Comparison of ENCODE assay signal across 9 cellular contexts in the genomic region with DNA sequence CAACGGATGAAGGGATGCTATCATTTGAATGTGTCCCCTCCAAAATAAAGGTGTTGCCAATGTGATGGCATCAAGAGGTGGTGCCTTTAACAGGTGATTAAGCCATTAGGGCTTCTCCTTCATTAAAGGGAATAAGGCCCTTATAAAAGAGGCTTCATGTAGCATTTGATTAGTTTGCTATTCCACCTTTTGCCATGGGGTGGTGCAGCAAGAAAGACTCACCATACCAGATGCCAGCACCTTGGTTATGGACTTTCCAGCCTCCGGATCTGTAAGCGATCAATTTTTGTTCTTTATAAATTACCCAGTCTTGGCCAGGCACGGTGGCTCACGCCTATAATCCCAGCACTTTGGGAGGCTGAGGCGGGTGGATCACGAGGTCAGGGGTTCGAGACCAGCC. TPM values are rescaled to one million over a fixed set of nuclear protein-coding genes. Genes with fewer than 3 reads are reported as not detected.
DNase-seq lines count a peak whose midpoint lies in the region; ATAC-seq and TF ChIP-seq lines count a peak whose summit lies in the region.
"Had no signal": no experiment of that assay in that cellular context is flagged by ENCODE, and none has a peak within 500 bp of the region (broad histone marks: within the 10 kb centered on the region; RNA-seq: fewer than 3 reads in every experiment).

No MANE protein-coding gene starts in this region.

- no peaks in the 10 kb centered on the region for H3K27me3 Mint-ChIP-seq in chondrocyte (ENCODE audit: low read depth)

- H3K4me3 Mint-ChIP-seq in chondrocyte (ENCODE audit: unreplicated experiment) = no peak overlapping the region

- TF ChIP-seq CTCF in LNCAP (IDR thresholded peaks at IDR 0.05) = peak; percentile 29; the same call in 1 of the 2 replicates
- TF ChIP-seq CTCF in chondrocyte (IDR thresholded peaks at IDR 0.05) = peak; percentile 50

- no peaks in the 10 kb centered on the region for H3K4me1 Mint-ChIP-seq in chondrocyte (ENCODE audit: low read depth)

- H3K36me3 Mint-ChIP-seq in chondrocyte (ENCODE audit: low read depth) = no peaks in the 10 kb centered on the region

- H3K27ac Mint-ChIP-seq in chondrocyte (ENCODE audit: unreplicated experiment) = no peak overlapping the region

- H3K9me3 Mint-ChIP-seq in chondrocyte (ENCODE audit: low read depth) = peaks cover 12% of the 10 kb centered on the region

- ATAC-seq in HG03565 (IDR thresholded peaks at IDR 0.05; ENCODE audit: unreplicated experiment) = no peak
- ATAC-seq in GM21825 (IDR thresholded peaks at IDR 0.05; ENCODE audit: unreplicated experiment) = no peak

- peak; percentile 4 for DNase-seq in activated CD4-positive, alpha-beta T cell treated with anti-CD3 and anti-CD28 coated beads for 48 hours
- DNase-seq in activated CD4-positive, alpha-beta T cell treated with anti-CD3 and anti-CD28 coated beads, Interleukin-2, amount 50 U/mL, for 4 hours = no peak
- no peak for DNase-seq in chondrocyte (ENCODE audit: low spot score)
- peak; percentile 53 for DNase-seq in renal cortical epithelial cell (ENCODE audit: low read depth)
- DNase-seq in NCI-H2029 (lab: John Stamatoyannopoulos, UW) = no peak
- DNase-seq: activated T-cell treated with anti-CD3 and anti-CD28 coated beads for 4 hours had no signal

RNA-seq across cellular contexts. Expression of gene SLC25A43, which starts 7.9 kb away (rescaled TPM):
- total RNA-seq in chondrocyte = 13.2 to 17.2 TPM (median 16.1 TPM) in 3 replicates
- total RNA-seq in renal cortical epithelial cell = 18.7 and 24.3 TPM in 2 replicates

Comparison
In these comparisons a context has a peak if more than half of its experiments do, and no peak if none do; other contexts are left out.
1. DNase-seq: peak in activated CD4-positive, alpha-beta T cell treated with anti-CD3 and anti-CD28 coated beads for 48 hours (single experiment) and renal cortical epithelial cell (single experiment); none in activated CD4-positive, alpha-beta T cell treated with anti-CD3 and anti-CD28 coated beads, Interleukin-2, amount 50 U/mL, for 4 hours (0 of 2), chondrocyte (single experiment) and NCI-H2029 (single experiment).